In genomic region chr7:155644178-155644970, GRCh38 we compare ENCODE assay signal across 8 cellular contexts.
DNase-seq lines count a peak whose midpoint lies in the region; ATAC-seq and TF ChIP-seq lines count a peak whose summit lies in the region.

Gene RBM33 (plus strand): TSS chr7:155644661. CDS start chr7:155644877, 216 bp downstream.

- H3K9ac ChIP-seq in HUES48 (ENCODE audit: low read depth, low read length) (peak within 1 kb of the TSS; percentile 96), OCI-LY3 (ENCODE audit: low read length) (peak within 1 kb of the TSS; percentile 96)

- H3K9me3 ChIP-seq in HUES48 (ENCODE audit: control insufficient read depth, insufficient read depth, low read length) (peaks cover 21% of the 10 kb centered on the region), OCI-LY3 (ENCODE audit: insufficient read depth, low read length) (peaks cover 7% of the 10 kb centered on the region)

- H3K79me2 ChIP-seq in OCI-LY3 (ENCODE audit: low read length): peaks cover 60% of the 10 kb centered on the region

- peaks cover 23% of the 10 kb centered on the region for H4K20me1 ChIP-seq in OCI-LY3 (ENCODE audit: insufficient read depth, low read length)

- H3K27me3 ChIP-seq in HUES48 (ENCODE audit: control insufficient read depth, insufficient read depth, low read length) (no peaks in the 10 kb centered on the region), OCI-LY3 (ENCODE audit: low read depth, low read length) (no peaks in the 10 kb centered on the region)

- DNase-seq in D341Med (ENCODE audit: low spot score) (peak; percentile 91), epidermal melanocyte (ENCODE audit: insufficient read length, low spot score) (peak; percentile 88), middle frontal gyrus (ENCODE audit: extremely low spot score, low spot score) (peak; percentile 86)
- DNase-seq in activated CD8-positive, alpha-beta memory T cell treated with anti-CD3 and anti-CD28 coated beads, Interleukin-2, amount 50 U/mL, for 48 hours: peak; percentile 90
- peak; percentile 49 to 50 for DNase-seq in stimulated activated CD8-positive, alpha-beta memory T cell treated with anti-CD3 and anti-CD28 coated beads, Interleukin-2, amount 100 ng/mL, for 1 hour (ENCODE audit: low read depth in 2 of 2)

- no peak for TF ChIP-seq CTCF in OCI-LY3 (IDR thresholded peaks at IDR 0.05; ENCODE audit: low read depth, low read length)

- H3K4me1 ChIP-seq in HUES48 (ENCODE audit: control insufficient read depth, insufficient read depth, low read length) (0 out of 2 replicates have a peak, but pooled peaks cover 6% of the 10 kb centered on the region), OCI-LY3 (ENCODE audit: low read length) (peaks cover 15% of the 10 kb centered on the region; the same call in 1 of the 2 replicates)

- H2AFZ ChIP-seq in OCI-LY3 (ENCODE audit: low read depth, low read length): peak within 1 kb of the TSS; percentile 94

- H3K4me3 ChIP-seq in HUES48 (ENCODE audit: low read depth, low read length) (peak within 1 kb of the TSS; percentile 98), OCI-LY3 (ENCODE audit: low read length) (peak within 1 kb of the TSS; percentile 94)

- peak within 1 kb of the TSS; percentile 87 for H3K4me2 ChIP-seq in OCI-LY3 (ENCODE audit: low read length)

- ATAC-seq in GM21423 (IDR thresholded peaks at IDR 0.05; ENCODE audit: unreplicated experiment): peak; percentile 72

- H3K36me3 ChIP-seq in HUES48 (ENCODE audit: control insufficient read depth, insufficient read depth, low read length) (peaks cover 41% of the 10 kb centered on the region), OCI-LY3 (replicated peaks; ENCODE audit: low read depth, low read length) (peaks cover 60% of the 10 kb centered on the region)

- H3K27ac ChIP-seq in HUES48 (ENCODE audit: low read depth, low read length) (peak within 1 kb of the TSS; percentile 99), OCI-LY3 (ENCODE audit: low read length) (peak within 1 kb of the TSS; percentile 86)

Comparison
In these comparisons a context has a peak if more than half of its experiments do, and no peak if none do; other contexts are left out.
1. Peak in every context shown above with its lines: DNase-seq, ATAC-seq, H3K4me3 ChIP-seq and H3K27ac ChIP-seq.